8 cellular contexts compared by ENCODE assay signal in the genomic region with DNA sequence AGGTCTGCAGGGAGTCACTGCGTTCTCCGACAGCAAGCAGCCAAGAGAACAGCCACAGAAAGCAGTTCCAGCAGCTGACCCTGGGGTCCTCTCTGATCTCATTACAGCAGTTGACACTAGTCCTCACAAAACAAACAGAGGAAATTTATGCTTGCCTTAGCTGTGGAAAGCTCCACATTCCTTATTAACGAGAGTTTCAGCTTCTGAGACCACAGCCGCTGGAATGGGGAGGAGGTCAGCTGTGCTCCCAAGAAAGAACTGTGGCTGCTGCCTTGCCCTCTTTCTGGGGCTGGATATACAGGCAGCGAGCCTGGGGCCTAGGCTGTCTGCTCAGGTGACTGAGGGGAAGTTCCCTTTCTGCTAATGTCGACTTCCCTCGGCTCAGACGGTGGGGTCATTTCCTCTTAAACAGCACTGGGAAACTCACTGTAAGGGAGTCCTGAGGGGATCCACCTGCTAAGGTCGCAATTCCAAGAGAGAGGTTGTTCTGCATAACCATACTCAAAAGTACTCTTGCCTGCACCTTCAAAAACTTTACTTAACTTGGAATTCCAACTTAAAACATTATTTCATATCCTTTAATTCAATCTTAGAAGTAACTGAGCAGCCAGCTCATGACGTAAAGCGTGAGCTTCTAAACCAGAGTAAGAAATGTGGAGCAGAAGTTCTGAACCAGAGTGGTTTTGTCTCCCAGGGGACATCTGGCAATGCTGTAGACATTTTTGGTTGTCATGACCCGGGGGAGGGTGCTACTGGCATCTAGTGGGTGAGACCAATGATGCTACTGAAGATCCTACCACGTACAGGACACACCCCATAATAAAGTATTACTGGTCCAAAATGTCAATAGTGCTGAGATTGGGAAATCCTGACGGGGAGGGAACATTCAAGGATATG.
DNase-seq lines count a peak whose midpoint lies in the region; ATAC-seq and TF ChIP-seq lines count a peak whose summit lies in the region.

No MANE protein-coding gene starts in this region.

- peak overlapping the region; percentile 77 for H3K27ac ChIP-seq in OCI-LY3 (ENCODE audit: low read length)
- peak overlapping the region in 3 of 4 donors; percentile 7 to 90 (median 26) for H3K27ac ChIP-seq in sigmoid colon

- peak overlapping the region; percentile 82 for H3K4me2 ChIP-seq in OCI-LY3 (ENCODE audit: low read length)

- H3K4me3 ChIP-seq in OCI-LY3 (ENCODE audit: low read length) (peak overlapping the region; percentile 64), sigmoid colon (no peak overlapping the region)

- ATAC-seq in GM18870 (IDR thresholded peaks at IDR 0.05; ENCODE audit: unreplicated experiment) (peak; percentile 54), HG02610 (IDR thresholded peaks at IDR 0.05; ENCODE audit: unreplicated experiment) (peak; percentile 80)
- ATAC-seq in effector memory CD8-positive, alpha-beta T cell (replicated peaks): peak; percentile 58

- WGBS in sigmoid colon, 2 donors: 45 to 75% methylated on average over 14 of the region's 14 CpGs

- H3K79me2 ChIP-seq in OCI-LY3 (ENCODE audit: low read length): no peaks in the 10 kb centered on the region

- TF ChIP-seq POLR2A in sigmoid colon (IDR thresholded peaks at IDR 0.05): no peak

- H3K4me3 Mint-ChIP-seq in effector memory CD8-positive, alpha-beta T cell: no peak overlapping the region

- TF ChIP-seq CTCF in OCI-LY3 (IDR thresholded peaks at IDR 0.05; ENCODE audit: low read depth, low read length) (peak; percentile 40), sigmoid colon (IDR thresholded peaks at IDR 0.05) (no peak)

- H4K20me1 ChIP-seq in OCI-LY3 (ENCODE audit: insufficient read depth, low read length): no peaks in the 10 kb centered on the region

- H3K27me3 ChIP-seq in OCI-LY3 (ENCODE audit: low read depth, low read length): no peaks in the 10 kb centered on the region
- H3K27me3 ChIP-seq in sigmoid colon: no peaks in the 10 kb centered on the region

- intact Hi-C loops in sigmoid colon (cut with DNase I): loop anchor here (10.0 kb wide), 2 partner anchors 122 to 392 kb away; a partner anchor contains a TSS

- no peak for TF ChIP-seq EP300 in sigmoid colon (IDR thresholded peaks at IDR 0.05)

- H3K9me3 ChIP-seq in OCI-LY3 (ENCODE audit: insufficient read depth, low read length) (no peaks in the 10 kb centered on the region), sigmoid colon (no peaks in the 10 kb centered on the region)

- no peaks in the 10 kb centered on the region for H3K27me3 Mint-ChIP-seq in effector memory CD8-positive, alpha-beta T cell

- no peak for DNase-seq in effector memory CD8-positive, alpha-beta T cell
- no peak for DNase-seq in sigmoid colon
- DNase-seq in AG20443 (ENCODE audit: low spot score): no peak
- DNase-seq in NCI-H748 treated with DMSO at 0.1 percent for 48 hours (lab: John Stamatoyannopoulos, UW): no peak
- no peak for DNase-seq in COLO829 (ENCODE audit: low spot score)

- peak overlapping the region; percentile 58; the same call in 1 of the 2 replicates for H3K9ac ChIP-seq in OCI-LY3 (ENCODE audit: low read length)

- H2AFZ ChIP-seq in OCI-LY3 (ENCODE audit: low read depth, low read length): no peak overlapping the region

- no peaks in the 10 kb centered on the region for H3K36me3 Mint-ChIP-seq in effector memory CD8-positive, alpha-beta T cell (ENCODE audit: insufficient read depth)

- H3K27ac Mint-ChIP-seq in effector memory CD8-positive, alpha-beta T cell: peak overlapping the region in 1 of 2 donors; percentile 29

- peaks cover 89% of the 10 kb centered on the region for H3K4me1 ChIP-seq in OCI-LY3 (ENCODE audit: low read length)
- peaks cover 0 to 33% (median 21%) of the 10 kb centered on the region in 4 donors for H3K4me1 ChIP-seq in sigmoid colon

- H3K36me3 ChIP-seq in OCI-LY3 (replicated peaks; ENCODE audit: low read depth, low read length) (peaks cover 2% of the 10 kb centered on the region), sigmoid colon (no peaks in the 10 kb centered on the region)

- peaks cover 6 to 11% of the 10 kb centered on the region in 2 donors for H3K4me1 Mint-ChIP-seq in effector memory CD8-positive, alpha-beta T cell (ENCODE audit: low read depth in 2 of 2)

- H3K9me3 Mint-ChIP-seq in effector memory CD8-positive, alpha-beta T cell: no peaks in the 10 kb centered on the region
